In the genomic region with DNA sequence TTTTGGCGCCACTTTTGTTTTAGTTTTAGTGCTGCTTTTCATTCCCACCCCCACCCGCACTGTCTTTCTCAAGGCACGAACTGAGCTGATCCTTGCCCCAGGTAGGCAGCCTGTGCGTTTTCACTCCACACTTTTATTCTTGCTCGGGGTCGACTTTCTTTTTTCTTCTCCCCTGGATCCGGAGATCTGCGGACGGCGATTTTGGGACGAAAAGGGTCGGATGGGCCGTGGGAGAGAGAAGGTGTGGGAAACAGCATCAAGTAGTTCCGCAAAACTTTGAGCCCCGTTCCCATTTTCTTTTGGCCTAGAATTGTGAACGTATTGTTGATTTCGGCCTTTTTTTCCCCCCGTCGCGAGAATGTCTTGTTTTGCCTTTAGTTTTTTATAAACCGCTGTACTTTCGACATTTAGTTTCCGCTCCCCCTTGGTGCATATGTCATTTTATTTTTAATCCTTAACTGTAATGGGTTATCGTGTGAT, we compare ENCODE assay signal across 8 cellular contexts. TPM values are rescaled to one million over a fixed set of nuclear protein-coding genes. Genes with fewer than 3 reads are reported as not detected.
DNase-seq lines count a peak whose midpoint lies in the region; ATAC-seq and TF ChIP-seq lines count a peak whose summit lies in the region.

No MANE protein-coding gene starts in this region.

- peak overlapping the region; percentile 61 to 82 (median 76) for H3K4me3 ChIP-seq in BLaER1 treated with 17β-estradiol and CSF1 and Interleukin-3, amounts not matched to agents 10 nM and 100 nM
- peak overlapping the region; percentile 53 for H3K4me3 ChIP-seq in HEK293 (ENCODE audit: low read depth, low read length)
- peak overlapping the region; percentile 68 for H3K4me3 ChIP-seq in iPS-18c (ENCODE audit: insufficient read depth, low read depth, low read length)

- peak overlapping the region; percentile 3 to 81 (median 53); a peak in 18 of 22 replicates for H3K4me2 ChIP-seq in BLaER1 treated with 17β-estradiol and CSF1 and Interleukin-3, amounts not matched to agents 10 nM and 100 nM

- POLR2A ChIA-PET in HEK293 (lab: Yijun Ruan, JAX) = interaction anchor here (0.6 to 1.2 kb wide), 5 partner anchors 15 to 129 kb away, joined by 3 to 7 read pairs (median 4); no protein-coding TSS in a partner anchor

- H3K36me3 Mint-ChIP-seq in activated naive CD4-positive, alpha-beta T cell treated with anti-CD3 and anti-CD28 coated beads, Interleukin-2, amount 50 U/mL, for 72 hours = peaks cover 11 to 25% of the 10 kb centered on the region in 2 donors
- peaks cover 14 to 19% of the 10 kb centered on the region in 2 donors for H3K36me3 Mint-ChIP-seq in stimulated activated naive B cell treated with anti-CD40 and anti-IgM and Interleukin-4, amounts not matched to agents 10 μg/mL and 1 μg/mL and 100 μg/mL, for 72 hours

- H3K9me3 Mint-ChIP-seq in activated naive CD4-positive, alpha-beta T cell treated with anti-CD3 and anti-CD28 coated beads, Interleukin-2, amount 50 U/mL, for 72 hours = no peaks in the 10 kb centered on the region
- H3K9me3 Mint-ChIP-seq in stimulated activated naive B cell treated with anti-CD40 and anti-IgM and Interleukin-4, amounts not matched to agents 10 μg/mL and 1 μg/mL and 100 μg/mL, for 72 hours = no peaks in the 10 kb centered on the region

- no peak for ATAC-seq in activated naive CD4-positive, alpha-beta T cell treated with anti-CD3 and anti-CD28 coated beads, Interleukin-2, amount 50 U/mL, for 72 hours
- ATAC-seq in stimulated activated naive B cell treated with anti-CD40 and anti-IgM and Interleukin-4, amounts not matched to agents 10 μg/mL and 1 μg/mL and 100 μg/mL, for 72 hours (replicated peaks) = peak; percentile 4 to 7
- ATAC-seq in HG02759 (IDR thresholded peaks at IDR 0.05; ENCODE audit: unreplicated experiment) (no peak), GM19351 (IDR thresholded peaks at IDR 0.05; ENCODE audit: unreplicated experiment) (no peak)

- H3K4me1 Mint-ChIP-seq in stimulated activated naive B cell treated with anti-CD40 and anti-IgM and Interleukin-4, amounts not matched to agents 10 μg/mL and 1 μg/mL and 100 μg/mL, for 72 hours = peaks cover 5 to 13% of the 10 kb centered on the region in 2 donors

- H3K27me3 ChIP-seq in BLaER1 treated with 17β-estradiol and CSF1 and Interleukin-3, amounts not matched to agents 10 nM and 100 nM = peaks cover 0 to 13% (median 4%) of the 10 kb centered on the region in 11 experiments; a peak in 3 of 22 replicates

- H3K9me3 ChIP-seq in BLaER1 treated with 17β-estradiol and CSF1 and Interleukin-3, amounts not matched to agents 10 nM and 100 nM (replicated peaks in 1 of 11) = peaks cover 7 to 20% (median 15%) of the 10 kb centered on the region in 11 experiments; a peak in 13 of 22 replicates
- H3K9me3 ChIP-seq in HEK293 (ENCODE audit: control insufficient read depth, insufficient read depth, low read depth, low read length) (no peaks in the 10 kb centered on the region), iPS-18c (ENCODE audit: control insufficient read depth, insufficient read depth, low read length) (peaks cover 5% of the 10 kb centered on the region)

- no peaks in the 10 kb centered on the region for H3K27me3 Mint-ChIP-seq in stimulated activated naive B cell treated with anti-CD40 and anti-IgM and Interleukin-4, amounts not matched to agents 10 μg/mL and 1 μg/mL and 100 μg/mL, for 72 hours

- H4K20me1 ChIP-seq in BLaER1 treated with 17β-estradiol and CSF1 and Interleukin-3, amounts not matched to agents 10 nM and 100 nM = peaks cover 21 to 39% (median 36%) of the 10 kb centered on the region in 11 experiments; a peak in 20 of 22 replicates

- peak overlapping the region; percentile 94 to 100 (median 99) for H3K27ac ChIP-seq in BLaER1 treated with 17β-estradiol and CSF1 and Interleukin-3, amounts not matched to agents 10 nM and 100 nM
- H3K27ac ChIP-seq in HEK293 (ENCODE audit: extremely low read depth, low read depth, low read length) = peak overlapping the region; percentile 99

- CTCF ChIA-PET in HEK293 (lab: Yijun Ruan, JAX) = interaction anchor here (1.8 kb wide), 1 partner anchor 14 kb away, joined by 4 read pairs; no protein-coding TSS in a partner anchor

- H3K4me1 ChIP-seq in BLaER1 treated with 17β-estradiol and CSF1 and Interleukin-3, amounts not matched to agents 10 nM and 100 nM = peaks cover 8 to 23% (median 16%) of the 10 kb centered on the region in 10 experiments; a peak in 16 of 20 replicates
- no peaks in the 10 kb centered on the region for H3K4me1 ChIP-seq in HEK293 (ENCODE audit: control insufficient read depth, insufficient read depth, low read length)

- peaks cover 0 to 5% (median 0%) of the 10 kb centered on the region in 11 experiments; a peak in 3 of 22 replicates for H3K36me3 ChIP-seq in BLaER1 treated with 17β-estradiol and CSF1 and Interleukin-3, amounts not matched to agents 10 nM and 100 nM
- H3K36me3 ChIP-seq in HEK293 (ENCODE audit: control insufficient read depth in 2 of 2, insufficient read depth in 1 of 2, low read length in 2 of 2) = no peaks in the 10 kb centered on the region; a peak in 1 of 3 replicates

- peak overlapping the region; percentile 93 to 100 (median 99) for H3K9ac ChIP-seq in BLaER1 treated with 17β-estradiol and CSF1 and Interleukin-3, amounts not matched to agents 10 nM and 100 nM

- H3K27ac Mint-ChIP-seq in activated naive CD4-positive, alpha-beta T cell treated with anti-CD3 and anti-CD28 coated beads, Interleukin-2, amount 50 U/mL, for 72 hours = peak overlapping the region; percentile 99
- peak overlapping the region; percentile 100 for H3K27ac Mint-ChIP-seq in stimulated activated naive B cell treated with anti-CD40 and anti-IgM and Interleukin-4, amounts not matched to agents 10 μg/mL and 1 μg/mL and 100 μg/mL, for 72 hours

- no peak for DNase-seq in activated naive CD4-positive, alpha-beta T cell treated with anti-CD3 and anti-CD28 coated beads, Interleukin-2, amount 50 U/mL, for 72 hours (ENCODE audit: low spot score in 2 of 2)
- no peak for DNase-seq in stimulated activated naive B cell treated with anti-CD40 and anti-IgM and Interleukin-4, amounts not matched to agents 10 μg/mL and 1 μg/mL and 100 μg/mL, for 72 hours
- DNase-seq in stimulated activated naive CD4-positive, alpha-beta T cell (lab: John Stamatoyannopoulos, UW) = no peak

- H3K4me3 Mint-ChIP-seq in stimulated activated naive B cell treated with anti-CD40 and anti-IgM and Interleukin-4, amounts not matched to agents 10 μg/mL and 1 μg/mL and 100 μg/mL, for 72 hours = peak overlapping the region; percentile 94 to 99

- no peak for TF ChIP-seq CTCF in HEK293 (tag by site-specific recombination; IDR thresholded peaks at IDR 0.05)

TF ChIP-seq in HEK293, 187 proteins besides CTCF, POLR2A, EP300 and RAD21 (continues in another document):
- TF ChIP-seq, protein P1, sequence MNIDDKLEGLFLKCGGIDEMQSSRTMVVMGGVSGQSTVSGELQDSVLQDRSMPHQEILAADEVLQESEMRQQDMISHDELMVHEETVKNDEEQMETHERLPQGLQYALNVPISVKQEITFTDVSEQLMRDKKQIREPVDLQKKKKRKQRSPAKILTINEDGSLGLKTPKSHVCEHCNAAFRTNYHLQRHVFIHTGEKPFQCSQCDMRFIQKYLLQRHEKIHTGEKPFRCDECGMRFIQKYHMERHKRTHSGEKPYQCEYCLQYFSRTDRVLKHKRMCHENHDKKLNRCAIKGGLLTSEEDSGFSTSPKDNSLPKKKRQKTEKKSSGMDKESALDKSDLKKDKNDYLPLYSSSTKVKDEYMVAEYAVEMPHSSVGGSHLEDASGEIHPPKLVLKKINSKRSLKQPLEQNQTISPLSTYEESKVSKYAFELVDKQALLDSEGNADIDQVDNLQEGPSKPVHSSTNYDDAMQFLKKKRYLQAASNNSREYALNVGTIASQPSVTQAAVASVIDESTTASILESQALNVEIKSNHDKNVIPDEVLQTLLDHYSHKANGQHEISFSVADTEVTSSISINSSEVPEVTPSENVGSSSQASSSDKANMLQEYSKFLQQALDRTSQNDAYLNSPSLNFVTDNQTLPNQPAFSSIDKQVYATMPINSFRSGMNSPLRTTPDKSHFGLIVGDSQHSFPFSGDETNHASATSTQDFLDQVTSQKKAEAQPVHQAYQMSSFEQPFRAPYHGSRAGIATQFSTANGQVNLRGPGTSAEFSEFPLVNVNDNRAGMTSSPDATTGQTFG (tag by site-specific recombination; IDR thresholded peaks at IDR 0.05; ENCODE audit: borderline replicate concordance) = no peak
- TF ChIP-seq ZNF133 (tag by site-specific recombination; IDR thresholded peaks at IDR 0.05) = no peak
- no peak; the same call in 1 of the 2 replicates for TF ChIP-seq HIC1 (tag by site-specific recombination; IDR thresholded peaks at IDR 0.05)
- TF ChIP-seq KLF17 (tag by site-specific recombination; IDR thresholded peaks at IDR 0.05) = 0 out of 2 replicates have a peak, but pooled peaks have one; percentile 9

RNA-seq across cellular contexts. Expression of gene STAG2, which starts 0.5 kb away (rescaled TPM):
- 10 to 100 TPM; 81.9 to 95.2 TPM for total RNA-seq in activated naive CD4-positive, alpha-beta T cell treated with anti-CD3 and anti-CD28 coated beads, Interleukin-2, amount 50 U/mL, for 72 hours

Comparison
In these comparisons a context has a peak if more than half of its experiments do, and no peak if none do; other contexts are left out.
1. ATAC-seq: peak in stimulated activated naive B cell treated with anti-CD40 and anti-IgM and Interleukin-4, amounts not matched to agents 10 μg/mL and 1 μg/mL and 100 μg/mL, for 72 hours (2 of 2); none in activated naive CD4-positive, alpha-beta T cell treated with anti-CD3 and anti-CD28 coated beads, Interleukin-2, amount 50 U/mL, for 72 hours (0 of 2), HG02759 (single experiment) and GM19351 (single experiment).
2. Peak in every context shown above with its lines, with median percentiles within 50 percentile points of each other: H3K4me3 ChIP-seq.